Comparison of ENCODE assay signal across 10 cellular contexts in genomic region chr3:129599607-129600006, GRCh38. TPM values are rescaled to one million over a fixed set of nuclear protein-coding genes. Genes with fewer than 3 reads are reported as not detected.
DNase-seq lines count a peak whose midpoint lies in the region; ATAC-seq and TF ChIP-seq lines count a peak whose summit lies in the region.
"Had no signal": no experiment of that assay in that cellular context is flagged by ENCODE, and none has a peak within 500 bp of the region (broad histone marks: within the 10 kb centered on the region; RNA-seq: fewer than 3 reads in every experiment).

No MANE protein-coding gene starts in this region.

- peaks cover 39% of the 10 kb centered on the region for H3K79me2 ChIP-seq in GM23338 (replicated peaks; ENCODE audit: insufficient read depth)

- H3K27me3 ChIP-seq in GM23338 (ENCODE audit: insufficient read depth), result peaks cover 8% of the 10 kb centered on the region
- peaks cover 0 to 2% (median under 1%) of the 10 kb centered on the region in 3 donors for H3K27me3 ChIP-seq in skeletal muscle tissue (ENCODE audit: control insufficient read depth in 3 of 3, insufficient read depth in 3 of 3, low read length in 3 of 3)

- no peak overlapping the region for H2AFZ ChIP-seq in GM23338

- H3K27ac ChIP-seq in GM23338 (ENCODE audit: low read depth) (peak overlapping the region; percentile 55; the same call in 1 of the 2 replicates), skeletal muscle tissue (ENCODE audit: low read depth, low read length) (peak overlapping the region; percentile 83)

- peaks cover 26% of the 10 kb centered on the region for H3K27me3 Mint-ChIP-seq in GM23338 (ENCODE audit: insufficient read depth, low read depth, poor library complexity)

- peaks cover 82% of the 10 kb centered on the region for H3K4me1 Mint-ChIP-seq in GM23338

- peak overlapping the region; percentile 81 for H3K27ac Mint-ChIP-seq in GM23338
- H3K27ac Mint-ChIP-seq: activated naive CD8-positive, alpha-beta T cell had no signal

- no peaks in the 10 kb centered on the region for H3K9me2 ChIP-seq in GM23338 (ENCODE audit: insufficient read depth)

- peaks cover 9% of the 10 kb centered on the region for H4K20me1 ChIP-seq in GM23338 (replicated peaks; ENCODE audit: insufficient read depth)

- intact Hi-C loops in cardiac septum (cut with DNase I), result loop anchor here (10.0 kb wide), 1 partner anchor 215 kb away; no protein-coding TSS in a partner anchor

- no peaks in the 10 kb centered on the region for H3K9me3 ChIP-seq in skeletal muscle tissue (ENCODE audit: control insufficient read depth in 3 of 3, low read length in 3 of 3)

- H3K36me3 ChIP-seq in GM23338 (ENCODE audit: insufficient read depth), result no peaks in the 10 kb centered on the region
- H3K36me3 ChIP-seq in skeletal muscle tissue (ENCODE audit: control insufficient read depth in 3 of 3, insufficient read depth in 3 of 3, low read length in 3 of 3), result peaks cover 0 to 1% (median 0%) of the 10 kb centered on the region in 3 donors

- peaks cover 12% of the 10 kb centered on the region for H3F3A ChIP-seq in GM23338 (replicated peaks; ENCODE audit: low read depth)

- peak overlapping the region; percentile 29; the same call in 2 of the 3 replicates for H3K4me3 Mint-ChIP-seq in GM23338
- H3K4me3 Mint-ChIP-seq: activated naive CD8-positive, alpha-beta T cell had no signal

- TF ChIP-seq CTCF in GM23338 (conservative IDR thresholded peaks at IDR 0.05; ENCODE audit: low read depth in 2 of 2), result no peak

- DNase-seq in GM23338 (ENCODE audit: low spot score) (peak; percentile 73), T1000 (lab: John Stamatoyannopoulos, UW) (peak; percentile 27), cardiac septum (ENCODE audit: low spot score) (peak; percentile 91), kidney glomerular epithelial cell (lab: John Stamatoyannopoulos, UW) (no peak), NCI-H1436 treated with DMSO at 0.1 percent for 48 hours (lab: John Stamatoyannopoulos, UW) (no peak)

- ATAC-seq in GM23338 (peak; percentile 19), GM19023 (IDR thresholded peaks at IDR 0.05; ENCODE audit: unreplicated experiment) (no peak), HG03442 (IDR thresholded peaks at IDR 0.05; ENCODE audit: unreplicated experiment) (no peak)

- H3K36me3 Mint-ChIP-seq in GM23338 (ENCODE audit: low read depth), result no peaks in the 10 kb centered on the region; the same call in 2 of the 3 replicates
- H3K36me3 Mint-ChIP-seq: activated naive CD8-positive, alpha-beta T cell had no signal

- H3K4me3 ChIP-seq in GM23338, result no peak overlapping the region
- peak overlapping the region; percentile 21 to 45 (median 41) for H3K4me3 ChIP-seq in skeletal muscle tissue (ENCODE audit: low read length in 3 of 3)

- peak overlapping the region in 2 of 3 donors; percentile 45 to 57 for H3K9ac ChIP-seq in skeletal muscle tissue (ENCODE audit: low read depth in 1 of 3, low read length in 3 of 3)

- H3K4me1 ChIP-seq in GM23338 (ENCODE audit: insufficient read depth) (peaks cover 57% of the 10 kb centered on the region), skeletal muscle tissue (ENCODE audit: control insufficient read depth in 3 of 3, insufficient read depth in 3 of 3, low read length in 3 of 3) (peaks cover 94 to 97% (median 97%) of the 10 kb centered on the region in 3 donors)

- no peak overlapping the region; the same call in 1 of the 2 replicates for H3K4me2 ChIP-seq in GM23338

- no peaks in the 10 kb centered on the region for H3K9me3 Mint-ChIP-seq in GM23338

TF ChIP-seq in GM23338, 12 proteins besides CTCF, POLR2A, EP300 and RAD21:
- no peak for TF ChIP-seq NANOG (IDR thresholded peaks at IDR 0.05; ENCODE audit: borderline replicate concordance)
- TF ChIP-seq EZH2phosphoT487 (IDR thresholded peaks at IDR 0.05; ENCODE audit: unreplicated experiment), result no peak
- TF ChIP-seq ZNF114 (CRISPR knock-in tag; IDR thresholded peaks at IDR 0.05), result no peak
- TF ChIP-seq JUNB (IDR thresholded peaks at IDR 0.05; ENCODE audit: unreplicated experiment), result no peak
- no peak for TF ChIP-seq POLR2AphosphoS5 (IDR thresholded peaks at IDR 0.05; ENCODE audit: low read depth)
- no peak for TF ChIP-seq CREB1 (CRISPR knock-in tag; IDR thresholded peaks at IDR 0.05; ENCODE audit: low read depth)
- no peak for TF ChIP-seq REST (IDR thresholded peaks at IDR 0.05; ENCODE audit: unreplicated experiment)
- no peak for TF ChIP-seq EZH2 (IDR thresholded peaks at IDR 0.05; ENCODE audit: low read depth, unreplicated experiment)

RNA-seq across cellular contexts. Expression of gene PLXND1, which starts 6.9 kb away (rescaled TPM):
- 30.7 and 60.4 TPM in 2 replicates for total RNA-seq in GM23338 (2014; rRNA removed; shearing (Covaris generic))
- polyA plus RNA-seq in GM23338 (2016; fragmentation: Nextera tagmentation; extraction: Ambion mirVana), result 13.3 and 14.7 TPM in 2 replicates
- total RNA-seq in cardiac septum (54.8 TPM), skeletal muscle tissue (92.4 TPM)

RNA-seq across cellular contexts. Expression of gene H1-8, which starts 56.6 kb away (rescaled TPM):
- not detected in 2 replicates for total RNA-seq in GM23338 (2014; rRNA removed; shearing (Covaris generic))
- polyA plus RNA-seq in GM23338 (2016; fragmentation: Nextera tagmentation; extraction: Ambion mirVana), result not detected in 2 replicates
- total RNA-seq in cardiac septum, result not detected
- not detected for total RNA-seq in skeletal muscle tissue
- total RNA-seq: NCI-H460 had no signal

Comparison
In these comparisons a context has a peak if more than half of its experiments do, and no peak if none do; other contexts are left out.
1. DNase-seq: peak in GM23338 (single experiment), T1000 (single experiment) and cardiac septum (single experiment); none in kidney glomerular epithelial cell (single experiment) and NCI-H1436 treated with DMSO at 0.1 percent for 48 hours (single experiment).